Comparison of ENCODE assay signal across 1 cellular context in the genomic region with DNA sequence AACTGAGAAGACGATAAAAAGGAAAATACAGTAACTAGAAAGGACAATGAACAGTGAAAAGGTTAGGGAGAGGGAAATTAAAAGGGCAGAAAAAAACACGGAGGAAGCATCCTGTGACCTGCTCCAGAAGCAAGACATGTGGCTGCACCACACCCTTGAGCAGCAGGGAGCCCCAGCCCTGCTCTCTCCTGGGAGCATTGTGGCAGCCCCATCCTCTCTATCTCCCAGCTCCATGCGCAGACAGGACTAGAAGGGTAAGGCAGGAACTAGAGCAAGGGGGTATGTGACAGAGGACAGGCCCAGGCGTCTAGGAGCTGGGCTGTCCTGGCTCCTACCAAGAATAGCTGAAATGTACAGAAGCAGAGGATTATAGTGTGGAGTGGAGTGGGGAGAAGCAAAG.
A peak's percentile ranks its signal among the peaks of the same experiment; 100 is the strongest.
TF ChIP-seq lines count a peak whose summit lies in the region.

No MANE protein-coding gene starts in this region.

TF ChIP-seq in HEK293, 187 proteins besides CTCF, POLR2A, EP300 and RAD21 (continued from another document):
- TF ChIP-seq, protein P1, sequence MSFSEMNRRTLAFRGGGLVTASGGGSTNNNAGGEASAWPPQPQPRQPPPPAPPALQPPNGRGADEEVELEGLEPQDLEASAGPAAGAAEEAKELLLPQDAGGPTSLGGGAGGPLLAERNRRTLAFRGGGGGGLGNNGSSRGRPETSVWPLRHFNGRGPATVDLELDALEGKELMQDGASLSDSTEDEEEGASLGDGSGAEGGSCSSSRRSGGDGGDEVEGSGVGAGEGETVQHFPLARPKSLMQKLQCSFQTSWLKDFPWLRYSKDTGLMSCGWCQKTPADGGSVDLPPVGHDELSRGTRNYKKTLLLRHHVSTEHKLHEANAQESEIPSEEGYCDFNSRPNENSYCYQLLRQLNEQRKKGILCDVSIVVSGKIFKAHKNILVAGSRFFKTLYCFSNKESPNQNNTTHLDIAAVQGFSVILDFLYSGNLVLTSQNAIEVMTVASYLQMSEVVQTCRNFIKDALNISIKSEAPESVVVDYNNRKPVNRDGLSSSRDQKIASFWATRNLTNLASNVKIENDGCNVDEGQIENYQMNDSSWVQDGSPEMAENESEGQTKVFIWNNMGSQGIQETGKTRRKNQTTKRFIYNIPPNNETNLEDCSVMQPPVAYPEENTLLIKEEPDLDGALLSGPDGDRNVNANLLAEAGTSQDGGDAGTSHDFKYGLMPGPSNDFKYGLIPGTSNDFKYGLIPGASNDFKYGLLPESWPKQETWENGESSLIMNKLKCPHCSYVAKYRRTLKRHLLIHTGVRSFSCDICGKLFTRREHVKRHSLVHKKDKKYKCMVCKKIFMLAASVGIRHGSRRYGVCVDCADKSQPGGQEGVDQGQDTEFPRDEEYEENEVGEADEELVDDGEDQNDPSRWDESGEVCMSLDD (tag by site-specific recombination; IDR thresholded peaks at IDR 0.05): no peak
- 0 out of 2 replicates have a peak, but pooled peaks have one; percentile 26 for TF ChIP-seq ZNF600 (tag by site-specific recombination; IDR thresholded peaks at IDR 0.05)
- no peak; the same call in 1 of the 2 replicates for TF ChIP-seq ZNF791 (tag by site-specific recombination; IDR thresholded peaks at IDR 0.05)
- no peak for TF ChIP-seq ZNF837 (tag by site-specific recombination; IDR thresholded peaks at IDR 0.05)
- TF ChIP-seq, protein P2, sequence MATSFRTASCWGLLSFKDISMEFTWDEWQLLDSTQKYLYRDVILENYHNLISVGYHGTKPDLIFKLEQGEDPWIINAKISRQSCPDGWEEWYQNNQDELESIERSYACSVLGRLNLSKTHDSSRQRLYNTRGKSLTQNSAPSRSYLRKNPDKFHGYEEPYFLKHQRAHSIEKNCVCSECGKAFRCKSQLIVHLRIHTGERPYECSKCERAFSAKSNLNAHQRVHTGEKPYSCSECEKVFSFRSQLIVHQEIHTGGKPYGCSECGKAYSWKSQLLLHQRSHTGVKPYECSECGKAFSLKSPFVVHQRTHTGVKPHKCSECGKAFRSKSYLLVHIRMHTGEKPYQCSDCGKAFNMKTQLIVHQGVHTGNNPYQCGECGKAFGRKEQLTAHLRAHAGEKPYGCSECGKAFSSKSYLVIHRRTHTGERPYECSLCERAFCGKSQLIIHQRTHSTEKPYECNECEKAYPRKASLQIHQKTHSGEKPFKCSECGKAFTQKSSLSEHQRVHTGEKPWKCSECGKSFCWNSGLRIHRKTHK (tag by site-specific recombination; IDR thresholded peaks at IDR 0.05): no peak
- peak; percentile 68 for TF ChIP-seq PRDM1 (tag by site-specific recombination; IDR thresholded peaks at IDR 0.05)
- no peak for TF ChIP-seq ZNF24 (tag by site-specific recombination; IDR thresholded peaks at IDR 0.05)
- no peak for TF ChIP-seq ZNF610 (tag by site-specific recombination; IDR thresholded peaks at IDR 0.05; ENCODE audit: borderline replicate concordance)
- TF ChIP-seq, protein P3, sequence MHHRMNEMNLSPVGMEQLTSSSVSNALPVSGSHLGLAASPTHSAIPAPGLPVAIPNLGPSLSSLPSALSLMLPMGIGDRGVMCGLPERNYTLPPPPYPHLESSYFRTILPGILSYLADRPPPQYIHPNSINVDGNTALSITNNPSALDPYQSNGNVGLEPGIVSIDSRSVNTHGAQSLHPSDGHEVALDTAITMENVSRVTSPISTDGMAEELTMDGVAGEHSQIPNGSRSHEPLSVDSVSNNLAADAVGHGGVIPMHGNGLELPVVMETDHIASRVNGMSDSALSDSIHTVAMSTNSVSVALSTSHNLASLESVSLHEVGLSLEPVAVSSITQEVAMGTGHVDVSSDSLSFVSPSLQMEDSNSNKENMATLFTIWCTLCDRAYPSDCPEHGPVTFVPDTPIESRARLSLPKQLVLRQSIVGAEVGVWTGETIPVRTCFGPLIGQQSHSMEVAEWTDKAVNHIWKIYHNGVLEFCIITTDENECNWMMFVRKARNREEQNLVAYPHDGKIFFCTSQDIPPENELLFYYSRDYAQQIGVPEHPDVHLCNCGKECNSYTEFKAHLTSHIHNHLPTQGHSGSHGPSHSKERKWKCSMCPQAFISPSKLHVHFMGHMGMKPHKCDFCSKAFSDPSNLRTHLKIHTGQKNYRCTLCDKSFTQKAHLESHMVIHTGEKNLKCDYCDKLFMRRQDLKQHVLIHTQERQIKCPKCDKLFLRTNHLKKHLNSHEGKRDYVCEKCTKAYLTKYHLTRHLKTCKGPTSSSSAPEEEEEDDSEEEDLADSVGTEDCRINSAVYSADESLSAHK (tag by site-specific recombination; IDR thresholded peaks at IDR 0.05): no peak
